8 cellular contexts compared by ENCODE assay signal in genomic region chr3:3403700-3404099, GRCh38.
"Had no signal": no experiment of that assay in that cellular context is flagged by ENCODE, and none has a peak within 500 bp of the region (broad histone marks: within the 10 kb centered on the region; RNA-seq: fewer than 3 reads in every experiment).

No MANE protein-coding gene starts in this region.

- H3K9ac ChIP-seq: GM23248 had no signal

- H3K27ac ChIP-seq: GM23248 had no signal

- H3K4me2 ChIP-seq: GM23338 had no signal

- H3K36me3 ChIP-seq: HAP-1 had no signal

- H3K4me3 ChIP-seq: GM23248, GM23338, HAP-1 had no signal

- H2AFZ ChIP-seq: GM23248, GM23338 had no signal

- DNase-seq: GM23248, GOT3, H7, H9, HCEC 1CT, HFFc6 had no signal

- H3K4me1 Mint-ChIP-seq: GM23338 had no signal

- H3K4me1 ChIP-seq: HAP-1 had no signal

- H3K27ac Mint-ChIP-seq: GM23338, HFFc6 had no signal

- H3K4me3 Mint-ChIP-seq: GM23338, H9, HFFc6 had no signal

- H3K9me3 ChIP-seq: HAP-1 had no signal
